Comparison of ENCODE assay signal across 14 cellular contexts in the genomic region with DNA sequence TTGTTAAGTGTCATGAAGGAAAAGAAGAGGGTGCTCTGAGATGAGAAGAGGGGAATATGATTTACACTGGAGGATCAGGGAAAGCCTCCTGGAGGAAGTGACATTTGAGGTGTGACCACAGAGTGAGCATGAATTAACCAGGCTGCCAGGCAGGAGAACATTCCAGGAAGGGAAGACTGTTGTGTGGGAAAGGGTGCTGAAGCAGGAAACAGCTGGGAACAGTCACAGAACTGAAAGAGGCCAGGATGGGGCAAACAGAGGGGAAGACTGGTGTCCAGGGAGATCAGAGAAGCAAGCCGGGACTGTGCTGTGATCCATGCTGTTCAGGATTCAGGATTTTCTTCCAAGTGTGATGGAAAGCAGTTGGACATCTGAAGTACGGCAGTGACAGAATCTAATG. TPM values are rescaled to one million over a fixed set of nuclear protein-coding genes. Genes with fewer than 3 reads are reported as not detected.
DNase-seq lines count a peak whose midpoint lies in the region; ATAC-seq, FAIRE-seq and TF ChIP-seq lines count a peak whose summit lies in the region.
"Had no signal": no experiment of that assay in that cellular context is flagged by ENCODE, and none has a peak within 500 bp of the region (broad histone marks: within the 10 kb centered on the region; RNA-seq: fewer than 3 reads in every experiment).

No MANE protein-coding gene starts in this region.

- no peak overlapping the region for H3K56ac ChIP-seq in H1 (replicated peaks; ENCODE audit: insufficient read length, low read depth, low read length)

- H2BK5ac ChIP-seq in H1 (ENCODE audit: low read depth, low read length) = peak overlapping the region; percentile 3; the same call in 1 of the 2 replicates

- H3K9ac ChIP-seq in liver (ENCODE audit: low read depth in 1 of 2, low read length in 2 of 2) = no peak overlapping the region
- no peak overlapping the region for H3K9ac ChIP-seq in HepG2 (ENCODE audit: insufficient read depth, low read depth, low read length)
- no peak overlapping the region for H3K9ac ChIP-seq in H1 (replicated peaks in 1 of 4; ENCODE audit: extremely low read depth in 1 of 4, low read depth in 3 of 4, low read length in 3 of 4)

- H4K5ac ChIP-seq in H1 (ENCODE audit: insufficient read length, low read depth, low read length) = no peak overlapping the region

- no peak overlapping the region for H2BK20ac ChIP-seq in H1 (ENCODE audit: low read length)

- no peaks in the 10 kb centered on the region for H3K23me2 ChIP-seq in H1 (ENCODE audit: low read depth, low read length)

- peaks cover 7% of the 10 kb centered on the region for H3K79me1 ChIP-seq in H1 (ENCODE audit: low read depth, low read length)

- H4K8ac ChIP-seq in H1 (ENCODE audit: extremely low read depth, insufficient read depth, low read length) = no peak overlapping the region

- no peak for ATAC-seq in HepG2
- ATAC-seq in left colon = peak; percentile 48

- POLR2A ChIA-PET in HepG2 (lab: Yijun Ruan, JAX) (no interaction called here), H1 (lab: Charles Lee; ENCODE audit: partially characterized antibody) (interaction anchor here (1.9 kb wide), 1 partner anchor 10 kb away, joined by 7 read pairs; no protein-coding TSS in a partner anchor)

- H2AFZ ChIP-seq in HepG2 (ENCODE audit: low read length) (no peak overlapping the region), H1 (ENCODE audit: low read length) (no peak overlapping the region)

- H3K4me3 ChIP-seq in liver (ENCODE audit: low read depth in 1 of 3, low read length in 3 of 3) = no peak overlapping the region
- no peak overlapping the region for H3K4me3 ChIP-seq in HepG2 (replicated peaks in 1 of 3; ENCODE audit: insufficient read depth in 1 of 3, low read depth in 2 of 3, low read length in 3 of 3)
- H3K4me3 ChIP-seq in H1 (ENCODE audit: extremely low read depth in 1 of 4, insufficient read depth in 2 of 4, low read depth in 3 of 4, low read length in 4 of 4) = no peak overlapping the region

- CTCF ChIA-PET in HepG2 (lab: Yijun Ruan, JAX; ENCODE audit: low intra/inter-chr PET ratio, low total read pairs) = no interaction called here
- CTCF ChIA-PET in H1 (lab: Charles Lee; ENCODE audit: partially characterized antibody) = interaction anchor here (1.2 to 2.1 kb wide), 5 partner anchors 9 to 142 kb away, joined by 3 to 5 read pairs (median 4); no protein-coding TSS in a partner anchor

- TF ChIP-seq POLR2A in HepG2 (IDR thresholded peaks at IDR 0.05; ENCODE audit: insufficient read depth in 1 of 2, low read depth in 2 of 2, low read length in 2 of 2) (no peak), H1 (IDR thresholded peaks at IDR 0.05; ENCODE audit: control extremely low read depth in 1 of 2, low read depth in 2 of 2, low read length in 2 of 2) (no peak), H54 (IDR thresholded peaks at IDR 0.05; ENCODE audit: low read depth, low read length) (no peak)

- no peak for DNase-seq in HepG2 (ENCODE audit: low spot score)
- no peak for DNase-seq in H1 (ENCODE audit: low read depth in 1 of 2, low spot score in 2 of 2)
- DNase-seq in left colon = no peak
- no peak for DNase-seq in NCI-H1436 treated with DMSO at 0.1 percent for 48 hours (lab: John Stamatoyannopoulos, UW)
- DNase-seq in H54 (ENCODE audit: insufficient read length, low spot score) = no peak
- DNase-seq in NCI-H510A treated with DMSO at 0.1 percent for 48 hours (lab: John Stamatoyannopoulos, UW) = no peak
- no peak for DNase-seq in SHP77 (lab: John Stamatoyannopoulos, UW)
- DNase-seq: activated CD4-positive, alpha-beta T cell treated with anti-CD3 and anti-CD28 coated beads for 1 hour; activated naive CD4-positive, alpha-beta T cell treated with anti-CD3 and anti-CD28 coated beads, Interleukin-2, amount 50 U/mL, for 16 hours; BE2C; NCI-H2171; SHP77 treated with DMSO at 0.1 percent for 48 hours; stimulated activated CD4-positive, alpha-beta T cell treated with anti-CD3 and anti-CD28 coated beads, Interleukin-12 subunit alpha, Interleukin-12 subunit beta, amount 100 ng/mL, for 4 hours had no signal

- H3K4me1 ChIP-seq in liver (ENCODE audit: control insufficient read depth in 4 of 4, insufficient read depth in 4 of 4, low read length in 3 of 4) = peaks cover 0 to 41% (median 14%) of the 10 kb centered on the region in 4 donors
- peaks cover 55% of the 10 kb centered on the region for H3K4me1 ChIP-seq in HepG2 (ENCODE audit: insufficient read depth, low read length)
- peaks cover 0 to 2% (median 0%) of the 10 kb centered on the region in 4 experiments; a peak in 1 of 7 replicates for H3K4me1 ChIP-seq in H1 (replicated peaks in 1 of 4; ENCODE audit: control insufficient read depth in 3 of 4, insufficient read depth in 4 of 4, low read length in 3 of 4)
- H3K4me1 ChIP-seq: BE2C had no signal

- no peak overlapping the region for H4K91ac ChIP-seq in H1 (replicated peaks; ENCODE audit: insufficient read length, low read length)

- no peak overlapping the region for H3K4me2 ChIP-seq in HepG2 (ENCODE audit: low read depth, low read length)
- no peak overlapping the region for H3K4me2 ChIP-seq in H1 (ENCODE audit: insufficient read depth in 1 of 2, low read depth in 2 of 2, low read length in 2 of 2)

- H2BK12ac ChIP-seq in H1 (ENCODE audit: low read depth, low read length) = no peak overlapping the region

- no peaks in the 10 kb centered on the region for H3K9me3 ChIP-seq in liver (ENCODE audit: control insufficient read depth in 4 of 4, low read length in 3 of 4)
- no peaks in the 10 kb centered on the region for H3K9me3 ChIP-seq in HepG2 (ENCODE audit: low read length)
- H3K9me3 ChIP-seq in H1 (ENCODE audit: insufficient read depth in 2 of 2, low read depth in 1 of 2, low read length in 1 of 2) = no peaks in the 10 kb centered on the region
- H3K9me3 ChIP-seq: BE2C had no signal

- intact Hi-C loops in HepG2 (cut with micrococcal nuclease; ENCODE audit: unreplicated experiment) = no loop called here
- intact Hi-C loops in left colon (cut with DNase I, micrococcal nuclease) = no loop called here

- H4K20me1 ChIP-seq in HepG2 (ENCODE audit: insufficient read depth, low read length) (peaks cover 54% of the 10 kb centered on the region), H1 (replicated peaks in 1 of 2; ENCODE audit: control insufficient read depth in 1 of 2, insufficient read depth in 2 of 2, low read length in 2 of 2) (no peaks in the 10 kb centered on the region)

- no peak for FAIRE-seq in HepG2 (lab: Jason Lieb, UNC)
- FAIRE-seq in H1 (lab: Jason Lieb, UNC) = no peak
- no peak for FAIRE-seq in H54 (lab: Jason Lieb, UNC)

- peak overlapping the region in 1 of 2 donors; percentile 4 for H3K27ac ChIP-seq in liver (ENCODE audit: low read depth in 1 of 2, low read length in 2 of 2)
- no peak overlapping the region for H3K27ac ChIP-seq in HepG2 (ENCODE audit: extremely low read length, insufficient read depth, low read length)
- no peak overlapping the region for H3K27ac ChIP-seq in H1 (ENCODE audit: low read depth, low read length)

- peaks cover 96% of the 10 kb centered on the region for H3K79me2 ChIP-seq in HepG2 (ENCODE audit: insufficient read depth, low read length)
- H3K79me2 ChIP-seq in H1 (ENCODE audit: control insufficient read depth in 1 of 2, insufficient read depth in 2 of 2, low read length in 2 of 2) = peaks cover 0 to 23% of the 10 kb centered on the region in 2 experiments; a peak in 2 of 4 replicates

- no peak overlapping the region for H3K14ac ChIP-seq in H1 (ENCODE audit: insufficient read length)

- H3K27me3 ChIP-seq in liver (ENCODE audit: control insufficient read depth in 4 of 4, insufficient read depth in 4 of 4, low read length in 3 of 4) (no peaks in the 10 kb centered on the region), HepG2 (ENCODE audit: control insufficient read depth in 1 of 2, insufficient read depth in 2 of 2, low read length in 2 of 2) (no peaks in the 10 kb centered on the region), H1 (replicated peaks in 1 of 4; ENCODE audit: control insufficient read depth in 3 of 4, extremely low read depth in 1 of 4, insufficient read depth in 3 of 4, low read length in 3 of 4) (no peaks in the 10 kb centered on the region; a peak in 1 of 7 replicates)
- H3K27me3 ChIP-seq: BE2C had no signal

- no peak overlapping the region for H3K23ac ChIP-seq in H1 (ENCODE audit: insufficient read length)

- no peak overlapping the region for H2BK120ac ChIP-seq in H1 (replicated peaks; ENCODE audit: low read depth, low read length)

- in situ Hi-C loops in HepG2 (cut with HindIII; ENCODE audit: extremely low pct_ligation_motif_present, low pct_unique_long_range_greater_than_20kb) = no loop called here

- no peak overlapping the region for H2AK5ac ChIP-seq in H1 (ENCODE audit: low read depth, low read length)

- no TSS peak for BruUV-seq in HepG2 (replicated peaks; lab: Mats Ljungman, UMichigan)

- no peak overlapping the region for H3K18ac ChIP-seq in H1 (ENCODE audit: extremely low read depth, low read length)

- TF ChIP-seq EP300 in HepG2 (IDR thresholded peaks at IDR 0.05; ENCODE audit: low read depth in 2 of 2, low read length in 2 of 2) (no peak), HepG2 (CRISPR knock-in tag; IDR thresholded peaks at IDR 0.05; ENCODE audit: borderline replicate concordance) (no peak), H1 (IDR thresholded peaks at IDR 0.05; ENCODE audit: borderline replicate concordance in 1 of 2, low read depth in 2 of 2, low read length in 2 of 2) (no peak)

- WGBS in liver = 84% methylated on average over 2 of the region's 2 CpGs
- WGBS in HepG2 (ENCODE audit: low lambda C conversion rate) = 98% methylated on average over 2 of the region's 2 CpGs
- WGBS in H1 (ENCODE audit: extremely low coverage in 1 of 2, insufficient coverage in 1 of 2, insufficient read length in 1 of 2, insufficient replicate concordance in 2 of 2, low coverage in 1 of 2, low lambda C conversion rate in 2 of 2, missing lambda C conversion rate in 1 of 2), 2 experiments = 94% methylated on average over 2 of the region's 2 CpGs; no CpG with 5 or more reads in 1 of the 2 experiments

- no peaks in the 10 kb centered on the region for H3K36me3 ChIP-seq in liver (ENCODE audit: control insufficient read depth in 4 of 4, insufficient read depth in 3 of 4, low read depth in 1 of 4, low read length in 3 of 4)
- peaks cover 1 to 33% of the 10 kb centered on the region in 2 experiments; a peak in 2 of 5 replicates for H3K36me3 ChIP-seq in HepG2 (replicated peaks in 1 of 2; ENCODE audit: control insufficient read depth in 1 of 2, insufficient read depth in 2 of 2, low read length in 2 of 2)
- H3K36me3 ChIP-seq in H1 (ENCODE audit: control insufficient read depth in 2 of 4, insufficient read depth in 4 of 4, low read length in 3 of 4) = no peaks in the 10 kb centered on the region
- H3K36me3 ChIP-seq: BE2C had no signal

- TF ChIP-seq CTCF in liver (IDR thresholded peaks at IDR 0.05; ENCODE audit: low read depth, low read length, missing input control) (no peak), HepG2 (CRISPR knock-in tag; IDR thresholded peaks at IDR 0.05) (no peak), H1 (IDR thresholded peaks at IDR 0.05; ENCODE audit: control extremely low read depth in 1 of 3, insufficient read depth in 1 of 3, low read depth in 1 of 3, low read length in 3 of 3) (no peak)

- H2BK15ac ChIP-seq in H1 (ENCODE audit: low read length) = no peak overlapping the region

- H3K4ac ChIP-seq in H1 (replicated peaks; ENCODE audit: insufficient read length, low read depth, low read length) = no peak overlapping the region

- TF ChIP-seq RAD21 in liver (IDR thresholded peaks at IDR 0.05) (no peak), HepG2 (CRISPR knock-in tag; IDR thresholded peaks at IDR 0.05) (no peak), H1 (IDR thresholded peaks at IDR 0.05 in 1 of 2, conservative IDR thresholded peaks at IDR 0.05 in 1 of 2; ENCODE audit: low read depth in 2 of 2, low read length in 2 of 2) (no peak)

RNA-seq across cellular contexts. Expression of a gene that starts 14.9 kb away (rescaled TPM):
- total RNA-seq in liver = 10 to 100 TPM; 13.1 to 48.8 TPM
- polyA plus RNA-seq in liver = 10 to 100 TPM; 15.1 to 18.1 TPM
- 14.4 and 25.9 TPM in 2 replicates for total RNA-seq in HepG2 (2016; rRNA removed; fragmentation: Illumina TruSeq; extraction: Trizol)
- 38.1 and 38.4 TPM in 2 replicates for total RNA-seq in HepG2 (2016; cell fraction: cytosol; rRNA removed; fragmentation: Illumina TruSeq; extraction: Trizol; ENCODE audit: low read depth)
- total RNA-seq in HepG2 (2016; cell fraction: insoluble cytoplasmic fraction; rRNA removed; fragmentation: Illumina TruSeq; extraction: Trizol) = 13.8 and 20.2 TPM in 2 replicates
- total RNA-seq in HepG2 (2016; cell fraction: membrane; rRNA removed; fragmentation: Illumina TruSeq; extraction: Trizol) = 26.7 and 27.9 TPM in 2 replicates
- total RNA-seq in HepG2 (2016; cell fraction: nucleus; rRNA removed; fragmentation: Illumina TruSeq; extraction: Trizol) = 19.7 and 24.5 TPM in 2 replicates
- 17.0 and 20.2 TPM in 2 replicates for polyA plus RNA-seq in HepG2 (2011; rRNA removed)
- 11.5 and 11.7 TPM in 2 replicates for polyA plus RNA-seq in HepG2 (2011; cell fraction: cytosol; rRNA removed)
- 34.6 and 39.9 TPM in 2 replicates for polyA plus RNA-seq in HepG2 (2011; cell fraction: nucleus; rRNA removed)
- polyA plus RNA-seq in HepG2 (2012) = 18.0 and 18.2 TPM in 2 replicates
- polyA plus RNA-seq in HepG2 (2016; cell fraction: cytosol; fragmentation: Illumina TruSeq; extraction: Trizol; ENCODE audit: low read depth) = 2.4 and 2.9 TPM in 2 replicates
- polyA plus RNA-seq in HepG2 (2016; cell fraction: insoluble cytoplasmic fraction; fragmentation: Illumina TruSeq; extraction: Trizol; ENCODE audit: low read depth) = 15.0 and 20.1 TPM in 2 replicates
- 5.5 and 6.5 TPM in 2 replicates for polyA plus RNA-seq in HepG2 (2016; cell fraction: membrane; fragmentation: Illumina TruSeq; extraction: Trizol; ENCODE audit: low read depth)
- 17.7 and 18.3 TPM in 2 replicates for polyA plus RNA-seq in HepG2 (2016; cell fraction: nucleus; fragmentation: Illumina TruSeq; extraction: Trizol; ENCODE audit: insufficient read depth, low read depth)
- polyA minus RNA-seq in HepG2 (2011; rRNA and poly(A)+ RNA removed; ENCODE audit: low replicate concordance) = 10.5 and 48.8 TPM in 2 replicates
- 29.2 and 34.4 TPM in 2 replicates for polyA minus RNA-seq in HepG2 (2011; cell fraction: cytosol; rRNA and poly(A)+ RNA removed)
- polyA minus RNA-seq in HepG2 (2011; cell fraction: nucleus; rRNA and poly(A)+ RNA removed) = 29.6 and 32.6 TPM in 2 replicates
- 24.3 and 24.4 TPM in 2 replicates for total RNA-seq in H1 (2021; fragmentation: NEBNext Ultra II Directional; extraction: Animal tissue kit (Norgen Biotek cat#: 25700))
- 8.3 and 10.0 TPM in 2 replicates for polyA plus RNA-seq in H1 (2011; rRNA removed)
- polyA plus RNA-seq in H1 (2011; cell fraction: cytosol; rRNA removed) = 4.9 TPM
- polyA plus RNA-seq in H1 (2011; cell fraction: nucleus; rRNA removed) = 18.0 TPM
- 7.7 to 10.0 TPM (median 8.5 TPM) in 4 replicates for polyA plus RNA-seq in H1 (2012, experiment 1 of 2)
- 1.1 TPM for polyA plus RNA-seq in H1 (2012, experiment 2 of 2)
- polyA plus RNA-seq in H1 (2013, experiment 1 of 2) = 9.4 TPM
- polyA plus RNA-seq in H1 (2013, experiment 2 of 2) = 8.2 TPM
- 21.8 and 24.1 TPM in 2 replicates for polyA minus RNA-seq in H1 (2011; rRNA and poly(A)+ RNA removed)
- polyA minus RNA-seq in H1 (2011; cell fraction: cytosol; rRNA and poly(A)+ RNA removed) = 10.6 TPM
- 16.7 TPM for polyA minus RNA-seq in H1 (2011; cell fraction: nucleus; rRNA and poly(A)+ RNA removed)
- 10 to 100 TPM; 36.4 to 37.8 TPM for total RNA-seq in left colon
